Comparison of ENCODE assay signal across 20 cellular contexts in the genomic region with DNA sequence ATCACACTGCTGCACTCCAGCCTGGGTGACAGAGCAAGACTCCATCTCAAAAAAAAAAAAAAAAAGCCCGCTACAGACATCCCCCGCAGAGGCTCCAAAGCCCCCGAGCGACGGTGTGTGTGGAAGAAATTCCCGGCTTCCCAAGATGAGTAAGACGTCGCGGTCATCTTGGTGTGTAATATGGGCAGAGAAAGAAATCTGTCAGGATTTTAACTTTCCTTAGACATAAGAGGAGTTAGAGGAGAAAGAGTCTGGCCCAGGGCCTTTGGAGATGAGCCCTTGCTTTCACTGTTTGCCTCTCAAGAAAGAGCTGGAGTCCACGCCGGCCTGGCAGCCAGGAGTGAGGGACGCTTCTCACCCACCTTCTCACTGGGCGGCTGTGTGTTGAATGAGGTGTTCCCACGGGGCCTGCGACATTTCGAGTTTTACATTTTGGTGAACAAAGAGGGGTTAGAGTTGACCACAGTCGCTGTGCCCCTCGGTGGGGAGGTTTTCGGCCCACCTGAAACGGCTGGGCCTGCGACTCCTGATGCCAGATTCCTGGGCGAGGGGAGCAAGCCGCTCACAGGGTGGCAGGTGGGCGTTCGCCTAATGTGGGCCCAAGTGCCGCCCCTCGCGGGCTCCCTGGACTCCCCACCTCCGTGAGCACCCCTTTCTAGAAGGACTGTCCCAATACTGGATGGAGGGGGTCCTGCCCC. TPM values are rescaled to one million over a fixed set of nuclear protein-coding genes. Genes with fewer than 3 reads are reported as not detected.
A peak's percentile ranks its signal among the peaks of the same experiment; 100 is the strongest.
DNase-seq lines count a peak whose midpoint lies in the region; ATAC-seq and TF ChIP-seq lines count a peak whose summit lies in the region.
"Had no signal": no experiment of that assay in that cellular context is flagged by ENCODE, and none has a peak within 500 bp of the region (broad histone marks: within the 10 kb centered on the region; RNA-seq: fewer than 3 reads in every experiment).

No MANE protein-coding gene starts in this region.

- no peak overlapping the region for H3K27ac ChIP-seq in DND-41 (ENCODE audit: low read length)
- H3K27ac ChIP-seq: BLaER1 treated with 17β-estradiol and CSF1 and Interleukin-3, amounts not matched to agents 10 nM and 100 nM; pancreas; SJSA1; stomach had no signal

- no peaks in the 10 kb centered on the region for H3K79me2 ChIP-seq in DND-41 (ENCODE audit: insufficient read depth, low read length)

- H3K4me1 ChIP-seq in DND-41 (ENCODE audit: insufficient read depth, low read length) = no peaks in the 10 kb centered on the region
- H3K4me1 ChIP-seq: pancreas had no signal

- TF ChIP-seq CTCF in DND-41 (IDR thresholded peaks at IDR 0.05; ENCODE audit: borderline replicate concordance, extremely low read depth, low read length, poor library complexity, severe bottlenecking) = no peak
- no peak for TF ChIP-seq CTCF in GM20000 (IDR thresholded peaks at IDR 0.05; ENCODE audit: extremely low read depth, missing control alignments)

- H3K4me1 Mint-ChIP-seq in stimulated activated effector memory CD8-positive, alpha-beta T cell treated with anti-CD3 and anti-CD28 coated beads, Interleukin-12 subunit alpha, Interleukin-12 subunit beta, amount 100 ng/mL, for 72 hours = peaks cover 21% of the 10 kb centered on the region
- H3K4me1 Mint-ChIP-seq: endodermal cell had no signal

- H2AFZ ChIP-seq in DND-41 (ENCODE audit: low read depth, low read length) = no peak overlapping the region

- H3K27me3 ChIP-seq in DND-41 (ENCODE audit: insufficient read depth, low read length, poor library complexity) = no peaks in the 10 kb centered on the region
- H3K27me3 ChIP-seq: BLaER1 treated with 17β-estradiol and CSF1 and Interleukin-3, amounts not matched to agents 10 nM and 100 nM; pancreas; tibial nerve had no signal

- H3K36me3 Mint-ChIP-seq in stimulated activated effector memory CD8-positive, alpha-beta T cell treated with anti-CD3 and anti-CD28 coated beads, Interleukin-12 subunit alpha, Interleukin-12 subunit beta, amount 100 ng/mL, for 72 hours = no peaks in the 10 kb centered on the region
- H3K36me3 Mint-ChIP-seq: IgD-negative memory B cell had no signal

- DNase-seq in DND-41 = no peak
- DNase-seq in GM20000 (ENCODE audit: low spot score) = peak; percentile 8
- peak; percentile 41 for DNase-seq in amniotic epithelial cell (ENCODE audit: low read depth)
- peak; percentile 88 for DNase-seq in mesenteric fat pad (ENCODE audit: low spot score)
- DNase-seq in stimulated activated effector memory CD8-positive, alpha-beta T cell treated with anti-CD3 and anti-CD28 coated beads, Interleukin-12 subunit alpha, Interleukin-12 subunit beta, amount 100 ng/mL, for 72 hours (ENCODE audit: low spot score in 2 of 2) = no peak
- DNase-seq: NCI-H446 treated with DMSO at 0.1 percent for 48 hours had no signal

- H3K4me3 Mint-ChIP-seq in stimulated activated effector memory CD8-positive, alpha-beta T cell treated with anti-CD3 and anti-CD28 coated beads, Interleukin-12 subunit alpha, Interleukin-12 subunit beta, amount 100 ng/mL, for 72 hours = no peak overlapping the region
- H3K4me3 Mint-ChIP-seq: central memory CD8-positive, alpha-beta T cell; dendritic cell treated with granulocyte-macrophage colony-stimulating factor and Interleukin-4, amounts not matched to agents 40 ng/mL and 50 ng/mL, for 4 days; endodermal cell; IgD-negative memory B cell; nephron progenitor cell had no signal

- H3K9me3 ChIP-seq in DND-41 (ENCODE audit: insufficient read depth, low read length, severe bottlenecking) = no peaks in the 10 kb centered on the region
- H3K9me3 ChIP-seq: BLaER1 treated with 17β-estradiol and CSF1 and Interleukin-3, amounts not matched to agents 10 nM and 100 nM; pancreas; stomach; tibial nerve had no signal

- no peaks in the 10 kb centered on the region for H3K9me3 Mint-ChIP-seq in stimulated activated effector memory CD8-positive, alpha-beta T cell treated with anti-CD3 and anti-CD28 coated beads, Interleukin-12 subunit alpha, Interleukin-12 subunit beta, amount 100 ng/mL, for 72 hours
- H3K9me3 Mint-ChIP-seq: central memory CD8-positive, alpha-beta T cell; dendritic cell treated with granulocyte-macrophage colony-stimulating factor and Interleukin-4, amounts not matched to agents 40 ng/mL and 50 ng/mL, for 4 days; endodermal cell; IgD-negative memory B cell; nephron progenitor cell had no signal

- 0 out of 3 replicates have a peak, but pooled peaks have one; percentile 8 for ATAC-seq in DND-41 (ENCODE audit: insufficient read depth, low read depth)
- no peak for ATAC-seq in GM19328 (IDR thresholded peaks at IDR 0.05; ENCODE audit: unreplicated experiment)
- no peak for ATAC-seq in GM19455 (IDR thresholded peaks at IDR 0.05; ENCODE audit: unreplicated experiment)
- ATAC-seq in stimulated activated effector memory CD8-positive, alpha-beta T cell treated with anti-CD3 and anti-CD28 coated beads, Interleukin-12 subunit alpha, Interleukin-12 subunit beta, amount 100 ng/mL, for 72 hours = no peak
- ATAC-seq in GM21381 (IDR thresholded peaks at IDR 0.05; ENCODE audit: unreplicated experiment) = no peak

- peaks cover 14% of the 10 kb centered on the region for H4K20me1 ChIP-seq in DND-41 (ENCODE audit: insufficient read depth, low read length)

- no peaks in the 10 kb centered on the region for H3K36me3 ChIP-seq in DND-41 (ENCODE audit: insufficient read depth, low read length)
- H3K36me3 ChIP-seq: BLaER1 treated with 17β-estradiol and CSF1 and Interleukin-3, amounts not matched to agents 10 nM and 100 nM; pancreas; SJSA1; stomach; tibial nerve had no signal

- H3K4me3 ChIP-seq in DND-41 (ENCODE audit: low read depth in 1 of 2, low read length in 2 of 2) = no peak overlapping the region
- H3K4me3 ChIP-seq: BLaER1 treated with 17β-estradiol and CSF1 and Interleukin-3, amounts not matched to agents 10 nM and 100 nM; lung; pancreas; SJSA1; stomach; tibial nerve had no signal

- no peak overlapping the region for H3K9ac ChIP-seq in DND-41 (ENCODE audit: low read depth, low read length)
- H3K9ac ChIP-seq: BLaER1 treated with 17β-estradiol and CSF1 and Interleukin-3, amounts not matched to agents 10 nM and 100 nM had no signal

- H3K27ac Mint-ChIP-seq in stimulated activated effector memory CD8-positive, alpha-beta T cell treated with anti-CD3 and anti-CD28 coated beads, Interleukin-12 subunit alpha, Interleukin-12 subunit beta, amount 100 ng/mL, for 72 hours = no peak overlapping the region
- H3K27ac Mint-ChIP-seq: dendritic cell treated with granulocyte-macrophage colony-stimulating factor and Interleukin-4, amounts not matched to agents 40 ng/mL and 50 ng/mL, for 4 days; endodermal cell; IgD-negative memory B cell; nephron progenitor cell had no signal

- no peak overlapping the region for H3K4me2 ChIP-seq in DND-41 (ENCODE audit: insufficient read depth, low read length)

RNA-seq across cellular contexts. Expression of gene C1QTNF1, which starts 17.9 kb away (rescaled TPM):
- total RNA-seq in mesenteric fat pad = 563 TPM

RNA-seq across cellular contexts. Expression of gene CANT1, which starts 32.3 kb away (rescaled TPM):
- 37.9 TPM for total RNA-seq in mesenteric fat pad

RNA-seq across cellular contexts. Expression of gene ENGASE, which starts 32.8 kb away (rescaled TPM):
- total RNA-seq in mesenteric fat pad = 38.8 TPM

Comparison
In these comparisons a context has a peak if more than half of its experiments do, and no peak if none do; other contexts are left out.
1. DNase-seq: peak in GM20000 (single experiment), amniotic epithelial cell (single experiment) and mesenteric fat pad (single experiment); none in DND-41 (single experiment) and stimulated activated effector memory CD8-positive, alpha-beta T cell treated with anti-CD3 and anti-CD28 coated beads, Interleukin-12 subunit alpha, Interleukin-12 subunit beta, amount 100 ng/mL, for 72 hours (0 of 2).